In the genomic region with DNA sequence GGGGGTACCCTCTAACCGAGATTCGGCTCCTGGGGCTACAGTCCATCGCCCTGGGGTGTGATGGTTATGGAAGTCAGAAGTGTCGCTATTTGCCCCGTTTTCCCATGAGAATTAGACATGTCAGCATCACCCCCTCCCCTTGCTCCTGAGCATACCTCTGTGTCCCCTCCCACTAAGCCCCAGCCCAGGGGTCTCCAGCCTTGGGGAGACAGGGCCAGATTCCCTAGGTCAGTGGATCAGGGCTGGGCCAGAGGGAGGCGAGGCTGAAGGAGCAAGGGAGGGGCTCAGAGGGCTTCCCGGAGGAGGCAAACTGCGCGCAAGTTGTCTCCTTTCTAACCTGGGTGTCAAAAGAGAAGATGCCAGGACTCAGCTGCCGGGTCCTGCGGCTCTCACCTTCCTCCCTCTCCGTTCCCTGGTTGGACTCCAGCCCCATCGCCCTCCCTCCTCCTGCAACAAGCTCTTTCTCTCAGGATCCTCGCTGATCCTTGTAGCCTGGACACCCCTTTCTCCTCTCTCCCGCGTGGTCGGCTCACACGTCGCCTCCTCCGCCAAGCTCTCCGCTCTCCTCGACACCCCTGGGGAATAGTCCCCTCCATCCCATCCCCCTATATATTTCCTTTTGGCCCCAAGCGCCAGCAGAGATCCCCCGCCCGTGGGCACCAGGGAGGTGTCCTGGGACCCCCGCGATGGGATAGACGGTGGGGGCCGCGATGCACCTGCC, we compare ENCODE assay signal across 10 cellular contexts. TPM values are rescaled to one million over a fixed set of nuclear protein-coding genes. Genes with fewer than 3 reads are reported as not detected.
DNase-seq lines count a peak whose midpoint lies in the region; ATAC-seq and TF ChIP-seq lines count a peak whose summit lies in the region.
"Had no signal": no experiment of that assay in that cellular context is flagged by ENCODE, and none has a peak within 500 bp of the region (broad histone marks: within the 10 kb centered on the region; RNA-seq: fewer than 3 reads in every experiment).

No MANE protein-coding gene starts in this region.

- intact Hi-C loops in spleen (cut with DNase I; ENCODE audit: low total_unique reads), result no loop called here

- peak; percentile 10 for DNase-seq in NCI-H510A treated with DMSO at 0.1 percent for 48 hours (lab: John Stamatoyannopoulos, UW)
- no peak for DNase-seq in NCI-H510A (lab: John Stamatoyannopoulos, UW)
- no peak for DNase-seq in spleen
- no peak for DNase-seq in activated effector memory CD4-positive, alpha-beta T cell treated with Interleukin-2 at 50 U/mL for 16 hours

- peak overlapping the region; percentile 25 to 62 for H3K4me3 ChIP-seq in gastroesophageal sphincter
- peak overlapping the region in 7 of 8 donors; percentile 4 to 67 (median 39) for H3K4me3 ChIP-seq in spleen

- TF ChIP-seq EP300 in gastroesophageal sphincter (IDR thresholded peaks at IDR 0.05), result no peak

- H3K4me1 ChIP-seq in gastroesophageal sphincter (peaks cover 0 to 41% (median 34%) of the 10 kb centered on the region in 3 donors), spleen (peaks cover 28 to 50% (median 40%) of the 10 kb centered on the region in 6 donors)

- H3K9me3 ChIP-seq in gastroesophageal sphincter (no peaks in the 10 kb centered on the region), spleen (no peaks in the 10 kb centered on the region)
- H3K9me3 ChIP-seq: neutrophil had no signal

- no peak for TF ChIP-seq CTCF in gastroesophageal sphincter (IDR thresholded peaks at IDR 0.05)
- no peak for TF ChIP-seq CTCF in spleen (IDR thresholded peaks at IDR 0.05 in 8 of 11, conservative IDR thresholded peaks at IDR 0.05 in 3 of 11)

- TF ChIP-seq POLR2A in gastroesophageal sphincter (IDR thresholded peaks at IDR 0.05), result no peak
- TF ChIP-seq POLR2A in spleen (IDR thresholded peaks at IDR 0.05), result no peak

- 0% methylated on average over 9 to 10 of the region's 30 CpGs for WGBS in gastroesophageal sphincter (ENCODE audit: low coverage in 1 of 2), 2 donors
- WGBS in spleen, 5 donors, result 1 to 4% (median 2%) methylated on average over 20 to 30 of the region's 30 CpGs

- H3K27me3 ChIP-seq in gastroesophageal sphincter, result peaks cover 97% of the 10 kb centered on the region
- peaks cover 22 to 100% (median 86%) of the 10 kb centered on the region in 7 donors for H3K27me3 ChIP-seq in spleen (replicated peaks in 1 of 7)

- peak; percentile 25 for ATAC-seq in SK-N-SH treated with all-trans-retinoic acid at 6 μM for 48 hours
- ATAC-seq in gastroesophageal sphincter, result no peak
- ATAC-seq in GM18907 (IDR thresholded peaks at IDR 0.05; ENCODE audit: unreplicated experiment), result no peak
- no peak for ATAC-seq in HG03460 (IDR thresholded peaks at IDR 0.05; ENCODE audit: unreplicated experiment)

- H3K36me3 ChIP-seq in gastroesophageal sphincter, result no peaks in the 10 kb centered on the region
- no peaks in the 10 kb centered on the region for H3K36me3 ChIP-seq in spleen
- H3K36me3 ChIP-seq: neutrophil had no signal

- peak overlapping the region in 1 of 4 donors; percentile 52 for H3K27ac ChIP-seq in gastroesophageal sphincter
- H3K27ac ChIP-seq in spleen, result no peak overlapping the region
- H3K27ac ChIP-seq: neutrophil had no signal

TF ChIP-seq in SK-N-SH treated with all-trans-retinoic acid at 6 μM for 48 hours, 23 proteins besides CTCF, POLR2A, EP300 and RAD21:
- no peak for TF ChIP-seq ZFP30 (CRISPR knock-in tag; IDR thresholded peaks at IDR 0.05)
- TF ChIP-seq, protein P1, sequence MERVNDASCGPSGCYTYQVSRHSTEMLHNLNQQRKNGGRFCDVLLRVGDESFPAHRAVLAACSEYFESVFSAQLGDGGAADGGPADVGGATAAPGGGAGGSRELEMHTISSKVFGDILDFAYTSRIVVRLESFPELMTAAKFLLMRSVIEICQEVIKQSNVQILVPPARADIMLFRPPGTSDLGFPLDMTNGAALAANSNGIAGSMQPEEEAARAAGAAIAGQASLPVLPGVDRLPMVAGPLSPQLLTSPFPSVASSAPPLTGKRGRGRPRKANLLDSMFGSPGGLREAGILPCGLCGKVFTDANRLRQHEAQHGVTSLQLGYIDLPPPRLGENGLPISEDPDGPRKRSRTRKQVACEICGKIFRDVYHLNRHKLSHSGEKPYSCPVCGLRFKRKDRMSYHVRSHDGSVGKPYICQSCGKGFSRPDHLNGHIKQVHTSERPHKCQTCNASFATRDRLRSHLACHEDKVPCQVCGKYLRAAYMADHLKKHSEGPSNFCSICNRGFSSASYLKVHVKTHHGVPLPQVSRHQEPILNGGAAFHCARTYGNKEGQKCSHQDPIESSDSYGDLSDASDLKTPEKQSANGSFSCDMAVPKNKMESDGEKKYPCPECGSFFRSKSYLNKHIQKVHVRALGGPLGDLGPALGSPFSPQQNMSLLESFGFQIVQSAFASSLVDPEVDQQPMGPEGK (CRISPR knock-in tag; IDR thresholded peaks at IDR 0.05; ENCODE audit: borderline replicate concordance), result no peak
- TF ChIP-seq ISL1 (CRISPR knock-in tag; IDR thresholded peaks at IDR 0.05), result no peak
- TF ChIP-seq ZNF70 (CRISPR knock-in tag; IDR thresholded peaks at IDR 0.05), result no peak
- no peak for TF ChIP-seq ZC3H10 (CRISPR knock-in tag; IDR thresholded peaks at IDR 0.05)
- TF ChIP-seq SNAI2 (CRISPR knock-in tag; IDR thresholded peaks at IDR 0.05), result no peak
- TF ChIP-seq, protein P2, sequence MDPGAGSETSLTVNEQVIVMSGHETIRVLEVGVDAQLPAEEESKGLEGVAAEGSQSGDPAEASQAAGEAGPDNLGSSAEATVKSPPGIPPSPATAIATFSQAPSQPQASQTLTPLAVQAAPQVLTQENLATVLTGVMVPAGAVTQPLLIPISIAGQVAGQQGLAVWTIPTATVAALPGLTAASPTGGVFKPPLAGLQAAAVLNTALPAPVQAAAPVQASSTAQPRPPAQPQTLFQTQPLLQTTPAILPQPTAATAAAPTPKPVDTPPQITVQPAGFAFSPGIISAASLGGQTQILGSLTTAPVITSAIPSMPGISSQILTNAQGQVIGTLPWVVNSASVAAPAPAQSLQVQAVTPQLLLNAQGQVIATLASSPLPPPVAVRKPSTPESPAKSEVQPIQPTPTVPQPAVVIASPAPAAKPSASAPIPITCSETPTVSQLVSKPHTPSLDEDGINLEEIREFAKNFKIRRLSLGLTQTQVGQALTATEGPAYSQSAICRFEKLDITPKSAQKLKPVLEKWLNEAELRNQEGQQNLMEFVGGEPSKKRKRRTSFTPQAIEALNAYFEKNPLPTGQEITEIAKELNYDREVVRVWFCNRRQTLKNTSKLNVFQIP (CRISPR knock-in tag; IDR thresholded peaks at IDR 0.05; ENCODE audit: borderline replicate concordance, low read depth), result no peak
TF ChIP-seq in SK-N-SH treated with all-trans-retinoic acid at 6 μM for 48 hours: peak in this region for 0.

RNA-seq across cellular contexts. Expression of a gene that starts 0.5 kb away (rescaled TPM):
- total RNA-seq in gastroesophageal sphincter (1 to 10 TPM in 3 of 4 donors, under 1 TPM in 1; 0.96 to 4.0 (median 2.0) TPM), spleen (under 1 TPM in 2 of 7 donors, not detected in 5; 0.28 to 0.49 TPM)
- under 1 TPM; 0.15 to 0.74 (median 0.50) TPM for polyA plus RNA-seq in spleen
- polyA plus RNA-seq: CD14-positive monocyte had no signal

RNA-seq across cellular contexts. Expression of a gene that starts 5.6 kb away (rescaled TPM):
- total RNA-seq in gastroesophageal sphincter (10 to 100 TPM; 10.9 to 67.4 (median 42.7) TPM), spleen (1 to 10 TPM in 4 of 7 donors, under 1 TPM in 2, not detected in 1; 0.20 to 7.0 (median 1.1) TPM)
- 1 to 10 TPM; 5.2 to 8.0 (median 6.3) TPM for polyA plus RNA-seq in spleen

RNA-seq across cellular contexts. Expression of a gene that starts 23.6 kb away (rescaled TPM):
- 10 to 100 TPM; 64.8 to 72.6 (median 68.6) TPM for total RNA-seq in gastroesophageal sphincter
- total RNA-seq in spleen, result 100 to 1,000 TPM in 1 of 7 donors, 10 to 100 TPM in 6; 65.4 to 103 (median 78.7) TPM
- 100 to 1,000 TPM; 127 to 182 (median 160) TPM for polyA plus RNA-seq in spleen

RNA-seq across cellular contexts. Expression of a gene that starts 24.6 kb away (rescaled TPM):
- 10 to 100 TPM; 12.9 to 19.0 (median 14.6) TPM for total RNA-seq in gastroesophageal sphincter
- 10 to 100 TPM in 4 of 7 donors, 1 to 10 TPM in 3; 4.4 to 23.1 (median 10.3) TPM for total RNA-seq in spleen
- polyA plus RNA-seq in spleen, result 1 to 10 TPM; 1.7 to 3.5 (median 2.2) TPM

RNA-seq across cellular contexts. Expression of a gene that starts 40.6 kb away (rescaled TPM):
- total RNA-seq in gastroesophageal sphincter (100 to 1,000 TPM; 371 to 644 (median 574) TPM), spleen (1,000 to 10,000 TPM in 3 of 7 donors, 100 to 1,000 TPM in 4; 650 to 1,362 (median 985) TPM)
- 1,000 to 10,000 TPM; 1,341 to 2,132 (median 1,852) TPM for polyA plus RNA-seq in spleen
